ENCODE assay signal across 1 cellular context in the genomic region with DNA sequence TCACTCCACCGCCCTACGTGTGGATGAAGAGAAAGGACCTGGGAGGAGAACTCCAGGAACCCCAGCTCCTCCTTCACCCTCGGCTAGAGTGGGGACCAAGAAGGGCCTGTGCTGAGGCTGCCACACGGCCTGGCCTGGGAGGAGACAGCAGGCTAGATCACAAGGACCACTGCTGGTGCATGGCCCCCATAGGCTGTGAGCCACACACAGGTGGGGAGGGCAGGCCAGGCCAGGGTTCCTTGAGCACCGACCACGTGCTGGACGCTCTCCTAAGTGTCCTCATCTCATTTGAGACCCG.
TF ChIP-seq lines count a peak whose summit lies in the region.

No MANE protein-coding gene starts in this region.

TF ChIP-seq in H1, 55 proteins besides CTCF, POLR2A, EP300 and RAD21:
- TF ChIP-seq TAF1 (IDR thresholded peaks at IDR 0.05; ENCODE audit: low read depth, low read length), result no peak
- no peak for TF ChIP-seq SUZ12 (IDR thresholded peaks at IDR 0.05; ENCODE audit: low read length)
- no peak for TF ChIP-seq BACH1 (IDR thresholded peaks at IDR 0.05; ENCODE audit: low read length)
- TF ChIP-seq PHF8 (conservative IDR thresholded peaks at IDR 0.05; ENCODE audit: low read depth, low read length), result no peak
- TF ChIP-seq YY1 (IDR thresholded peaks at IDR 0.05; ENCODE audit: low read depth, low read length), result no peak
- TF ChIP-seq JUN (IDR thresholded peaks at IDR 0.05; ENCODE audit: low read depth, low read length), result no peak
- no peak for TF ChIP-seq TCF12 (IDR thresholded peaks at IDR 0.05; ENCODE audit: low read depth, low read length)
- no peak for TF ChIP-seq JUND (IDR thresholded peaks at IDR 0.05; ENCODE audit: low read length)
- no peak for TF ChIP-seq CHD2 (IDR thresholded peaks at IDR 0.05; ENCODE audit: low read length)
- TF ChIP-seq SP2 (IDR thresholded peaks at IDR 0.05; ENCODE audit: low read length), result no peak
- TF ChIP-seq SAP30 (IDR thresholded peaks at IDR 0.05; ENCODE audit: insufficient read depth, insufficient replicate concordance, low read length), result no peak
- no peak for TF ChIP-seq KDM5A (IDR thresholded peaks at IDR 0.05; ENCODE audit: low read length)
- TF ChIP-seq, protein P1, sequence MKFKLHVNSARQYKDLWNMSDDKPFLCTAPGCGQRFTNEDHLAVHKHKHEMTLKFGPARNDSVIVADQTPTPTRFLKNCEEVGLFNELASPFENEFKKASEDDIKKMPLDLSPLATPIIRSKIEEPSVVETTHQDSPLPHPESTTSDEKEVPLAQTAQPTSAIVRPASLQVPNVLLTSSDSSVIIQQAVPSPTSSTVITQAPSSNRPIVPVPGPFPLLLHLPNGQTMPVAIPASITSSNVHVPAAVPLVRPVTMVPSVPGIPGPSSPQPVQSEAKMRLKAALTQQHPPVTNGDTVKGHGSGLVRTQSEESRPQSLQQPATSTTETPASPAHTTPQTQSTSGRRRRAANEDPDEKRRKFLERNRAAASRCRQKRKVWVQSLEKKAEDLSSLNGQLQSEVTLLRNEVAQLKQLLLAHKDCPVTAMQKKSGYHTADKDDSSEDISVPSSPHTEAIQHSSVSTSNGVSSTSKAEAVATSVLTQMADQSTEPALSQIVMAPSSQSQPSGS (IDR thresholded peaks at IDR 0.05; ENCODE audit: low read length), result no peak
- TF ChIP-seq KDM4A (IDR thresholded peaks at IDR 0.05; ENCODE audit: low read depth, low read length, severe bottlenecking), result no peak
